ENCODE assay signal across 9 cellular contexts in the genomic region with DNA sequence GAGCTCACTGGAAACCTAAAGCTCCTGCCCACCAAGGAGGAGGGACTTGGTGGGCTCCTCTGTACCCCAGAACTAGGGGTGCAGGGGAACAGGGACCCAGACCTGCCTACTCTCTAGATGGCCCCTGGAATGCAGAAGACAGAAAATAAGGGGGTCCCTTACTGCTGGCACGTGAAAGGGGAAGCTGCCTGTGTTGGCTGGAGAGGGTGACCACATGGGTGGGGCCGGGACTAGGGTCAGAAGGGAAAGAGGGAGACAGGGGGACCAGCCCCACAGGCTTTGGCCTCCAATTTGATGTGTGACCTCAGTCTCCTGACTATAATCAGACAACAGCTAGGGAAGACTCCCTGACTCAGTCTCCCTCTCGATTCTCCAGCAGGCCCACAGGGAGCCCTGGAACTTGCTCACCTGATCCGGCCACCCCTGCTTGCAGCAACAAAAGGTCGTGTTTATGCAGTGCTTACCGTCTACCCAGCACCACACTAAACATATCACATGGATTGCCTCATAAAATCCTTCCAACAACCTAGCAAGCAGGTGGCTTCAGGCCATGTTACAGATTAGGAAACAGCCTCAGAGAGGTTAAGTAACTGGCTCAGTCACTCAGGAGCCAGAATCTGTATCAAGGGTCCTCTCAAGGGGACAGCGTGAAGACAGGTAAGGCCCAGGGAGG. TPM values are rescaled to one million over a fixed set of nuclear protein-coding genes. Genes with fewer than 3 reads are reported as not detected.
DNase-seq lines count a peak whose midpoint lies in the region; ATAC-seq lines count a peak whose summit lies in the region.
"Had no signal": no experiment of that assay in that cellular context is flagged by ENCODE, and none has a peak within 500 bp of the region (broad histone marks: within the 10 kb centered on the region; RNA-seq: fewer than 3 reads in every experiment).

No MANE protein-coding gene starts in this region.

- H3K4me1 Mint-ChIP-seq in activated CD4-positive, alpha-beta memory T cell treated with anti-CD3 and anti-CD28 coated beads, Interleukin-2, amount 10 ng/mL, durations not matched to agents 7 days and 5 days, result peaks cover 61% of the 10 kb centered on the region
- peaks cover 70% of the 10 kb centered on the region for H3K4me1 Mint-ChIP-seq in activated CD4-positive, alpha-beta memory T cell treated with anti-CD3 and anti-CD28 coated beads for 36 hours (ENCODE audit: low read depth)
- H3K4me1 Mint-ChIP-seq in activated CD8-positive, alpha-beta T cell treated with anti-CD3 and anti-CD28 coated beads, Interleukin-2, amount 10 ng/mL, durations not matched to agents 7 days and 5 days (ENCODE audit: low read depth), result peaks cover 70% of the 10 kb centered on the region

- H3K27me3 Mint-ChIP-seq in activated CD4-positive, alpha-beta memory T cell treated with anti-CD3 and anti-CD28 coated beads, Interleukin-2, amount 10 ng/mL, durations not matched to agents 7 days and 5 days, result no peaks in the 10 kb centered on the region
- H3K27me3 Mint-ChIP-seq in activated CD4-positive, alpha-beta memory T cell treated with anti-CD3 and anti-CD28 coated beads for 36 hours, result no peaks in the 10 kb centered on the region
- H3K27me3 Mint-ChIP-seq in activated CD8-positive, alpha-beta T cell treated with anti-CD3 and anti-CD28 coated beads, Interleukin-2, amount 10 ng/mL, durations not matched to agents 7 days and 5 days (ENCODE audit: low read depth), result no peaks in the 10 kb centered on the region

- no peaks in the 10 kb centered on the region for H3K9me3 ChIP-seq in subcutaneous abdominal adipose tissue (ENCODE audit: control insufficient read depth in 5 of 5, low read length in 5 of 5)

- peak overlapping the region; percentile 62 for H3K27ac ChIP-seq in subcutaneous abdominal adipose tissue (ENCODE audit: low read depth, low read length)

- peak overlapping the region; percentile 5 for H3K27ac Mint-ChIP-seq in activated CD4-positive, alpha-beta memory T cell treated with anti-CD3 and anti-CD28 coated beads, Interleukin-2, amount 10 ng/mL, durations not matched to agents 7 days and 5 days
- H3K27ac Mint-ChIP-seq in activated CD4-positive, alpha-beta memory T cell treated with anti-CD3 and anti-CD28 coated beads for 36 hours, result no peak overlapping the region
- H3K27ac Mint-ChIP-seq in activated CD8-positive, alpha-beta T cell treated with anti-CD3 and anti-CD28 coated beads, Interleukin-2, amount 10 ng/mL, durations not matched to agents 7 days and 5 days, result peak overlapping the region; percentile 84

- POLR2A ChIA-PET in activated CD4-positive, alpha-beta memory T cell treated with anti-CD3 and anti-CD28 coated beads, Interleukin-2, amount 10 ng/mL, durations not matched to agents 7 days and 5 days (lab: Charles Lee), result no interaction called here
- POLR2A ChIA-PET in activated CD4-positive, alpha-beta memory T cell treated with anti-CD3 and anti-CD28 coated beads for 36 hours (lab: Charles Lee), result no interaction called here
- POLR2A ChIA-PET in activated CD8-positive, alpha-beta T cell treated with anti-CD3 and anti-CD28 coated beads, Interleukin-2, amount 10 ng/mL, durations not matched to agents 7 days and 5 days (lab: Charles Lee), result interaction anchor here (0.8 to 1.1 kb wide), 2 partner anchors 11 to 52 kb away, joined by 3 read pairs; partner anchors contain the start of gene STARD10

- peaks cover 6% of the 10 kb centered on the region for H3K36me3 Mint-ChIP-seq in activated CD4-positive, alpha-beta memory T cell treated with anti-CD3 and anti-CD28 coated beads, Interleukin-2, amount 10 ng/mL, durations not matched to agents 7 days and 5 days (ENCODE audit: low read depth)
- H3K36me3 Mint-ChIP-seq in activated CD4-positive, alpha-beta memory T cell treated with anti-CD3 and anti-CD28 coated beads for 36 hours, result peaks cover 4% of the 10 kb centered on the region
- peaks cover 3% of the 10 kb centered on the region for H3K36me3 Mint-ChIP-seq in activated CD8-positive, alpha-beta T cell treated with anti-CD3 and anti-CD28 coated beads, Interleukin-2, amount 10 ng/mL, durations not matched to agents 7 days and 5 days (ENCODE audit: low read depth)

- peaks cover 6 to 72% (median 59%) of the 10 kb centered on the region in 5 donors for H3K4me1 ChIP-seq in subcutaneous abdominal adipose tissue (ENCODE audit: control insufficient read depth in 5 of 5, insufficient read depth in 5 of 5, low read length in 5 of 5)

- H3K36me3 ChIP-seq in subcutaneous abdominal adipose tissue (ENCODE audit: control insufficient read depth in 5 of 5, insufficient read depth in 5 of 5, low read length in 5 of 5), result no peaks in the 10 kb centered on the region

- H3K27me3 ChIP-seq in subcutaneous abdominal adipose tissue (ENCODE audit: control insufficient read depth in 5 of 5, insufficient read depth in 4 of 5, low read length in 5 of 5), result no peaks in the 10 kb centered on the region

- no peak for DNase-seq in activated CD4-positive, alpha-beta memory T cell treated with anti-CD3 and anti-CD28 coated beads, Interleukin-2, amount 10 ng/mL, durations not matched to agents 7 days and 5 days
- no peak for DNase-seq in activated CD4-positive, alpha-beta memory T cell treated with anti-CD3 and anti-CD28 coated beads for 36 hours
- no peak for DNase-seq in activated CD8-positive, alpha-beta T cell treated with anti-CD3 and anti-CD28 coated beads, Interleukin-2, amount 10 ng/mL, durations not matched to agents 7 days and 5 days
- DNase-seq in left colon, result no peak
- DNase-seq in GM19240 (ENCODE audit: insufficient read length, low spot score), result no peak
- DNase-seq in activated CD8-positive, alpha-beta memory T cell treated with anti-CD3 and anti-CD28 coated beads for 24 hours, result no peak
- DNase-seq: activated T-cell treated with anti-CD3 and anti-CD28 coated beads, Interleukin-2, amount 50 U/mL, for 48 hours had no signal

- ATAC-seq in activated CD8-positive, alpha-beta T cell treated with anti-CD3 and anti-CD28 coated beads, Interleukin-2, amount 10 ng/mL, durations not matched to agents 7 days and 5 days, result no peak
- ATAC-seq in left colon (peak; percentile 82), GM18867 (IDR thresholded peaks at IDR 0.05; ENCODE audit: unreplicated experiment) (no peak)

- H3K9ac ChIP-seq in subcutaneous abdominal adipose tissue (ENCODE audit: low read length in 5 of 5), result peak overlapping the region in 2 of 5 donors; percentile 19 to 33

- no peak overlapping the region for H3K4me3 Mint-ChIP-seq in activated CD4-positive, alpha-beta memory T cell treated with anti-CD3 and anti-CD28 coated beads, Interleukin-2, amount 10 ng/mL, durations not matched to agents 7 days and 5 days
- H3K4me3 Mint-ChIP-seq in activated CD4-positive, alpha-beta memory T cell treated with anti-CD3 and anti-CD28 coated beads for 36 hours, result no peak overlapping the region
- H3K4me3 Mint-ChIP-seq in activated CD8-positive, alpha-beta T cell treated with anti-CD3 and anti-CD28 coated beads, Interleukin-2, amount 10 ng/mL, durations not matched to agents 7 days and 5 days, result no peak overlapping the region

- H3K9me3 Mint-ChIP-seq in activated CD4-positive, alpha-beta memory T cell treated with anti-CD3 and anti-CD28 coated beads, Interleukin-2, amount 10 ng/mL, durations not matched to agents 7 days and 5 days, result no peaks in the 10 kb centered on the region
- no peaks in the 10 kb centered on the region for H3K9me3 Mint-ChIP-seq in activated CD4-positive, alpha-beta memory T cell treated with anti-CD3 and anti-CD28 coated beads for 36 hours
- H3K9me3 Mint-ChIP-seq in activated CD8-positive, alpha-beta T cell treated with anti-CD3 and anti-CD28 coated beads, Interleukin-2, amount 10 ng/mL, durations not matched to agents 7 days and 5 days (ENCODE audit: insufficient read depth), result no peaks in the 10 kb centered on the region

- CTCF ChIA-PET in activated CD4-positive, alpha-beta memory T cell treated with anti-CD3 and anti-CD28 coated beads, Interleukin-2, amount 10 ng/mL, durations not matched to agents 7 days and 5 days (lab: Charles Lee), result interaction anchor here (0.7 kb wide), 1 partner anchor 14 kb away, joined by 3 read pairs; no protein-coding TSS in a partner anchor
- CTCF ChIA-PET in activated CD4-positive, alpha-beta memory T cell treated with anti-CD3 and anti-CD28 coated beads for 36 hours (lab: Charles Lee), result interaction anchor here (2.9 kb wide), 1 partner anchor 17 kb away, joined by 14 read pairs; no protein-coding TSS in a partner anchor
- CTCF ChIA-PET in activated CD8-positive, alpha-beta T cell treated with anti-CD3 and anti-CD28 coated beads, Interleukin-2, amount 10 ng/mL, durations not matched to agents 7 days and 5 days (lab: Charles Lee), result interaction anchor here (1.0 to 2.3 kb wide), 3 partner anchors 52 to 58 kb away, joined by 3 to 8 read pairs (median 3); partner anchors contain the start of gene STARD10

- peak overlapping the region in 1 of 5 donors; percentile 12 for H3K4me3 ChIP-seq in subcutaneous abdominal adipose tissue (ENCODE audit: low read depth in 1 of 5, low read length in 5 of 5)

- intact Hi-C loops in activated CD4-positive, alpha-beta memory T cell treated with anti-CD3 and anti-CD28 coated beads for 36 hours (cut with micrococcal nuclease), result no loop called here
- intact Hi-C loops in left colon (cut with DNase I, micrococcal nuclease), result no loop called here

RNA-seq across cellular contexts. Expression of gene ARAP1, which starts 10.2 kb away (rescaled TPM):
- 100 to 1,000 TPM; 108 to 109 TPM for total RNA-seq in activated CD4-positive, alpha-beta memory T cell treated with anti-CD3 and anti-CD28 coated beads, Interleukin-2, amount 10 ng/mL, durations not matched to agents 7 days and 5 days
- total RNA-seq in activated CD4-positive, alpha-beta memory T cell treated with anti-CD3 and anti-CD28 coated beads for 36 hours, result 10 to 100 TPM; 77.4 to 79.6 TPM
- 10 to 100 TPM; 84.3 to 89.6 TPM for total RNA-seq in activated CD8-positive, alpha-beta T cell treated with anti-CD3 and anti-CD28 coated beads, Interleukin-2, amount 10 ng/mL, durations not matched to agents 7 days and 5 days
- total RNA-seq in left colon, result 10 to 100 TPM; 62.5 to 69.1 TPM

RNA-seq across cellular contexts. Expression of gene STARD10, which starts 51.9 kb away (rescaled TPM):
- 10 to 100 TPM; 11.3 to 11.6 TPM for total RNA-seq in activated CD4-positive, alpha-beta memory T cell treated with anti-CD3 and anti-CD28 coated beads, Interleukin-2, amount 10 ng/mL, durations not matched to agents 7 days and 5 days
- total RNA-seq in activated CD4-positive, alpha-beta memory T cell treated with anti-CD3 and anti-CD28 coated beads for 36 hours, result 10 to 100 TPM; 14.8 to 16.8 TPM
- total RNA-seq in activated CD8-positive, alpha-beta T cell treated with anti-CD3 and anti-CD28 coated beads, Interleukin-2, amount 10 ng/mL, durations not matched to agents 7 days and 5 days, result 1 to 10 TPM; 4.0 to 4.5 TPM
- total RNA-seq in left colon, result 100 to 1,000 TPM; 417 to 464 TPM

Comparison
In these comparisons a context has a peak if more than half of its experiments do, and no peak if none do; other contexts are left out.
1. RNA of gene STARD10, which starts 51.9 kb away (total RNA-seq): 417 to 464 TPM in left colon; 14.8 to 16.8 TPM in activated CD4-positive, alpha-beta memory T cell treated with anti-CD3 and anti-CD28 coated beads for 36 hours, 11.3 to 11.6 TPM in activated CD4-positive, alpha-beta memory T cell treated with anti-CD3 and anti-CD28 coated beads, Interleukin-2, amount 10 ng/mL, durations not matched to agents 7 days and 5 days and 4.0 to 4.5 TPM in activated CD8-positive, alpha-beta T cell treated with anti-CD3 and anti-CD28 coated beads, Interleukin-2, amount 10 ng/mL, durations not matched to agents 7 days and 5 days; every median in the first group is over 10 times any median in the second.